Comparison of ENCODE assay signal across 11 cellular contexts in genomic region chr3:69906351-69906966, GRCh38.
"Had no signal": no experiment of that assay in that cellular context is flagged by ENCODE, and none has a peak within 500 bp of the region (broad histone marks: within the 10 kb centered on the region; RNA-seq: fewer than 3 reads in every experiment).

No MANE protein-coding gene starts in this region.

- ATAC-seq: activated CD8-positive, alpha-beta memory T cell treated with anti-CD3 and anti-CD28 coated beads, Interleukin-2, amount 10 ng/mL, durations not matched to agents 7 days and 5 days; esophagus mucosa; left cardiac atrium had no signal

- DNase-seq: activated CD4-positive, alpha-beta T cell treated with anti-CD3 and anti-CD28 coated beads for 1 hour; activated CD4-positive, alpha-beta T cell treated with anti-CD3 and anti-CD28 coated beads, Interleukin-2, amount 50 U/mL, for 48 hours; activated CD8-positive, alpha-beta memory T cell treated with anti-CD3 and anti-CD28 coated beads, Interleukin-2, amount 10 ng/mL, durations not matched to agents 7 days and 5 days; activated naive CD4-positive, alpha-beta T cell treated with anti-CD3 and anti-CD28 coated beads, Interleukin-2, amount 50 U/mL, for 16 hours; activated T-cell treated with anti-CD3 and anti-CD28 coated beads, Interleukin-2, amount 50 U/mL, for 1 hour; hippocampal formation; left cardiac atrium; midbrain; ovary; trophoblast cell had no signal
